ENCODE assay signal across 8 cellular contexts in genomic region chr18:24397694-24398365, GRCh38. TPM values are rescaled to one million over a fixed set of nuclear protein-coding genes. Genes with fewer than 3 reads are reported as not detected.
DNase-seq lines count a peak whose midpoint lies in the region; ATAC-seq and TF ChIP-seq lines count a peak whose summit lies in the region.

Gene OSBPL1A, minus strand, starts transcription at chr18:24397824. Its CDS starts 20,291 bp downstream, at chr18:24377533.

- H3K36me3 ChIP-seq in BE2C (peaks cover 3% of the 10 kb centered on the region; the same call in 1 of the 2 replicates), heart right ventricle (no peaks in the 10 kb centered on the region), trophoblast cell (ENCODE audit: control insufficient read depth in 1 of 2, insufficient read depth in 2 of 2, low read length in 2 of 2) (no peaks in the 10 kb centered on the region), thyroid gland (no peaks in the 10 kb centered on the region)

- H3K27me3 ChIP-seq in BE2C: no peaks in the 10 kb centered on the region
- no peaks in the 10 kb centered on the region for H3K27me3 ChIP-seq in heart right ventricle
- no peaks in the 10 kb centered on the region for H3K27me3 ChIP-seq in trophoblast cell (ENCODE audit: insufficient read depth, low read length)
- H3K27me3 ChIP-seq in thyroid gland: no peaks in the 10 kb centered on the region

- intact Hi-C loops in heart right ventricle (cut with DNase I): loop anchor here in 2 of 10 donors (1.0 to 10.0 kb wide), 2 partner anchors 29 to 957 kb away; partner anchors contain the start of gene ZNF521 (in 1 of the 2)
- intact Hi-C loops in thyroid gland (cut with DNase I): loop anchor here (10.0 kb wide), 1 partner anchor 957 kb away; the partner anchor contains the start of gene ZNF521

- WGBS in heart right ventricle, 2 donors: 2% methylated on average over 54 to 55 of the region's 55 CpGs
- WGBS in trophoblast cell (ENCODE audit: extremely low coverage, insufficient coverage, insufficient read length): no CpG with 5 or more reads among the region's 55 CpGs
- WGBS in thyroid gland, 2 donors: 2 to 8% methylated on average over 11 to 35 of the region's 55 CpGs

- no peak within 1 kb of the TSS for H2AK5ac ChIP-seq in trophoblast cell (ENCODE audit: low read length)

- H4K12ac ChIP-seq in trophoblast cell (ENCODE audit: low read depth, low read length): peak within 1 kb of the TSS; percentile 72

- H4K8ac ChIP-seq in trophoblast cell (ENCODE audit: low read depth, low read length): peak within 1 kb of the TSS; percentile 72

- H3K27ac ChIP-seq in heart right ventricle (peak within 1 kb of the TSS in 9 of 10 donors; percentile 66 to 89 (median 80)), trophoblast cell (ENCODE audit: low read depth, low read length) (peak within 1 kb of the TSS; percentile 88), thyroid gland (peak within 1 kb of the TSS; percentile 54 to 97 (median 83))

- H3K4me1 ChIP-seq in BE2C: no peaks in the 10 kb centered on the region
- H3K4me1 ChIP-seq in heart right ventricle: peaks cover 0 to 36% (median 9%) of the 10 kb centered on the region in 9 donors
- H3K4me1 ChIP-seq in trophoblast cell (ENCODE audit: control insufficient read depth in 1 of 2, insufficient read depth in 2 of 2, low read length in 2 of 2): peaks cover 5 to 10% of the 10 kb centered on the region in 2 experiments
- H3K4me1 ChIP-seq in thyroid gland: peaks cover 5 to 12% of the 10 kb centered on the region in 2 donors

- H2BK5ac ChIP-seq in trophoblast cell (ENCODE audit: low read depth, low read length, poor library complexity): peak within 1 kb of the TSS; percentile 75

- peak within 1 kb of the TSS; percentile 1 for H2BK12ac ChIP-seq in trophoblast cell (ENCODE audit: low read length)

- H3K4ac ChIP-seq in trophoblast cell (ENCODE audit: low read depth, low read length): peak within 1 kb of the TSS; percentile 5

- H3K4me2 ChIP-seq in trophoblast cell (ENCODE audit: low read length): peak within 1 kb of the TSS; percentile 71

- H3K79me2 ChIP-seq in trophoblast cell (ENCODE audit: control insufficient read depth, insufficient read depth, low read length, poor library complexity): peaks cover 6% of the 10 kb centered on the region

- H2BK120ac ChIP-seq in trophoblast cell (ENCODE audit: insufficient read depth, low read length, poor library complexity): peak within 1 kb of the TSS; percentile 72

- TF ChIP-seq CTCF in BE2C (IDR thresholded peaks at IDR 0.05; ENCODE audit: low read depth, low read length): no peak
- peak in 3 of 9 donors; percentile 11 to 30 (median 22) for TF ChIP-seq CTCF in heart right ventricle (IDR thresholded peaks at IDR 0.05)
- no peak for TF ChIP-seq CTCF in thyroid gland (IDR thresholded peaks at IDR 0.05)

- H2AFZ ChIP-seq in trophoblast cell (ENCODE audit: insufficient read depth, low read length, poor library complexity): peak within 1 kb of the TSS; percentile 68

- DNase-seq in BE2C (peak; percentile 93), GOT3 (lab: John Stamatoyannopoulos, UW) (peak; percentile 46), NCI-H1694 treated with DMSO at 0.1 percent for 48 hours (lab: John Stamatoyannopoulos, UW) (peak; percentile 81), T-helper 2 cell (peak; percentile 50 to 86 (median 76)), amygdala (lab: John Stamatoyannopoulos, UW) (peak; percentile 40 to 95 (median 86)), heart right ventricle (peak; percentile 94 to 96), trophoblast cell (peak; percentile 98), thyroid gland (peak; percentile 96 to 98)

- H3K9ac ChIP-seq in trophoblast cell (ENCODE audit: low read length): peak within 1 kb of the TSS; percentile 42

- H3K23ac ChIP-seq in trophoblast cell (ENCODE audit: low read length): no peak within 1 kb of the TSS

- peak; percentile 35 to 76 for TF ChIP-seq POLR2A in thyroid gland (IDR thresholded peaks at IDR 0.05)

- H3K18ac ChIP-seq in trophoblast cell (ENCODE audit: low read length): peak within 1 kb of the TSS; percentile 55

- H3K79me1 ChIP-seq in trophoblast cell (ENCODE audit: low read length): peaks cover 5% of the 10 kb centered on the region

- peak within 1 kb of the TSS; percentile 56 for H4K91ac ChIP-seq in trophoblast cell (ENCODE audit: low read depth, low read length)

- H3K4me3 ChIP-seq in BE2C (ENCODE audit: low read depth, low read length) (peak within 1 kb of the TSS; percentile 77), heart right ventricle (peak within 1 kb of the TSS; percentile 61 to 84 (median 76)), trophoblast cell (ENCODE audit: low read depth, low read length) (peak within 1 kb of the TSS; percentile 86), thyroid gland (replicated peaks in 1 of 3) (peak within 1 kb of the TSS; percentile 26 to 82 (median 59))

- no peaks in the 10 kb centered on the region for H3K9me3 ChIP-seq in BE2C
- H3K9me3 ChIP-seq in heart right ventricle: no peaks in the 10 kb centered on the region
- no peaks in the 10 kb centered on the region for H3K9me3 ChIP-seq in trophoblast cell (ENCODE audit: insufficient read depth, low read depth, low read length)
- H3K9me3 ChIP-seq in thyroid gland: no peaks in the 10 kb centered on the region

- ATAC-seq in heart right ventricle: peak; percentile 97 to 99 (median 98)

- peak within 1 kb of the TSS; percentile 74 for H3K14ac ChIP-seq in trophoblast cell (ENCODE audit: low read length)

RNA-seq across cellular contexts. Expression of gene OSBPL1A, which starts in this region (rescaled TPM):
- 14.4 TPM for polyA plus RNA-seq in BE2C (2012; ENCODE audit: insufficient read depth, insufficient read length, low read depth)
- total RNA-seq in heart right ventricle: 10 to 100 TPM; 50.9 to 85.6 (median 64.8) TPM
- 10 to 100 TPM; 26.5 to 28.1 TPM for polyA plus RNA-seq in heart right ventricle
- polyA plus RNA-seq in trophoblast cell (2013): 31.6 and 33.4 TPM in 2 replicates
- total RNA-seq in thyroid gland: 10 to 100 TPM; 47.0 to 57.4 (median 48.2) TPM

Comparison
In these comparisons a context has a peak if more than half of its experiments do, and no peak if none do; other contexts are left out.
1. Peak in every context shown above with its lines: DNase-seq, ATAC-seq, H3K4me3 ChIP-seq and H3K27ac ChIP-seq.
2. DNase-seq: peak in every context shown above with its lines; median percentile 98 in trophoblast cell; 97 in thyroid gland; 95 in heart right ventricle; 93 in BE2C; 86 in amygdala; 81 in NCI-H1694 treated with DMSO at 0.1 percent for 48 hours; 76 in T-helper 2 cell; 46 in GOT3.